In genomic region chr14:50647282-50647681, GRCh38 we compare ENCODE assay signal across 14 cellular contexts. TPM values are rescaled to one million over a fixed set of nuclear protein-coding genes. Genes with fewer than 3 reads are reported as not detected.
DNase-seq lines count a peak whose midpoint lies in the region; ATAC-seq, FAIRE-seq and TF ChIP-seq lines count a peak whose summit lies in the region.
"Had no signal": no experiment of that assay in that cellular context is flagged by ENCODE, and none has a peak within 500 bp of the region (broad histone marks: within the 10 kb centered on the region; RNA-seq: fewer than 3 reads in every experiment).

No MANE protein-coding gene starts in this region.

- TF ChIP-seq CTCF in kidney (IDR thresholded peaks at IDR 0.05; ENCODE audit: borderline replicate concordance, extremely low read depth, insufficient read depth), result no peak

- H3K4me1 ChIP-seq in kidney (ENCODE audit: control insufficient read depth in 1 of 2, insufficient read depth in 1 of 2, low read depth in 1 of 2, low read length in 2 of 2), result peaks cover 0 to 2% of the 10 kb centered on the region in 2 donors
- H3K4me1 ChIP-seq: upper lobe of right lung had no signal

- DNase-seq in left kidney (ENCODE audit: low read depth, low spot score) (peak; percentile 51), occipital lobe (lab: John Stamatoyannopoulos, UW) (no peak), SKM-1 treated with dmso at 0.1 percent for 144 hours (lab: John Stamatoyannopoulos, UW; ENCODE audit: unreplicated experiment) (no peak), kidney (no peak), CD1c-positive myeloid dendritic cell (ENCODE audit: extremely low spot score) (no peak)
- DNase-seq: COR-L47, erythroblast, NCI-H524 treated with DMSO at 0.1 percent for 48 hours, T-helper 1 cell, upper lobe of right lung had no signal

- no peak for FAIRE-seq in kidney (lab: Jason Lieb, UNC)

- intact Hi-C loops in kidney (cut with DNase I), result no loop called here

- no peak overlapping the region for H3K9ac ChIP-seq in kidney (ENCODE audit: low read length in 2 of 2)
- H3K9ac ChIP-seq: KMS-11 had no signal

- ATAC-seq in GM18861 (IDR thresholded peaks at IDR 0.05; ENCODE audit: unreplicated experiment), result peak; percentile 80
- ATAC-seq in GM21723 (IDR thresholded peaks at IDR 0.05; ENCODE audit: unreplicated experiment), result peak; percentile 93
- peak; percentile 85 for ATAC-seq in HG03139 (IDR thresholded peaks at IDR 0.05; ENCODE audit: unreplicated experiment)
- ATAC-seq: upper lobe of right lung had no signal

- H3K27ac ChIP-seq in kidney (ENCODE audit: low read depth in 2 of 2, low read length in 2 of 2), result no peak overlapping the region
- H3K27ac ChIP-seq: KMS-11, upper lobe of right lung had no signal

- no peak overlapping the region for H3K4me3 ChIP-seq in kidney (ENCODE audit: low read length in 2 of 2)
- H3K4me3 ChIP-seq: upper lobe of right lung had no signal

- no peaks in the 10 kb centered on the region for H3K9me3 ChIP-seq in kidney (ENCODE audit: control insufficient read depth in 1 of 2, low read length in 2 of 2)
- H3K9me3 ChIP-seq: upper lobe of right lung had no signal

- H3K36me3 ChIP-seq in kidney (ENCODE audit: control insufficient read depth in 1 of 2, insufficient read depth in 2 of 2, low read length in 2 of 2), result peaks cover 0 to 3% of the 10 kb centered on the region in 2 donors
- H3K36me3 ChIP-seq: upper lobe of right lung had no signal

RNA-seq across cellular contexts. Expression of gene SAV1, which starts 20.8 kb away (rescaled TPM):
- total RNA-seq in occipital lobe (39.5 TPM), kidney (36.9 TPM)
- 18.5 TPM for polyA plus RNA-seq in kidney (ENCODE audit: insufficient read depth, low read depth, low replicate concordance)
